8 cellular contexts compared by ENCODE assay signal in genomic region chr12:27244680-27245005, GRCh38. TPM values are rescaled to one million over a fixed set of nuclear protein-coding genes. Genes with fewer than 3 reads are reported as not detected.
DNase-seq lines count a peak whose midpoint lies in the region; ATAC-seq and TF ChIP-seq lines count a peak whose summit lies in the region.

No MANE protein-coding gene starts in this region.

- H4K20me1 ChIP-seq in SK-N-SH (ENCODE audit: insufficient read depth): no peaks in the 10 kb centered on the region
- no peaks in the 10 kb centered on the region for H4K20me1 ChIP-seq in SU-DHL-6 (ENCODE audit: low read depth, low read length)

- POLR2A ChIA-PET in SK-N-SH (lab: Yijun Ruan, JAX): no interaction called here

- CTCF ChIA-PET in SK-N-SH (lab: Yijun Ruan, JAX): interaction anchor here (0.7 to 1.6 kb wide), 5 partner anchors 13 to 474 kb away, joined by 3 to 4 read pairs (median 3); no protein-coding TSS in a partner anchor

- H3K27ac ChIP-seq in SK-N-SH (ENCODE audit: low read depth in 2 of 2, low read length in 1 of 2) (peak overlapping the region; percentile 74 to 84), SU-DHL-6 (ENCODE audit: low read depth, low read length) (no peak overlapping the region)

- peak overlapping the region; percentile 81 for H3K4me2 ChIP-seq in SK-N-SH
- H3K4me2 ChIP-seq in SU-DHL-6 (ENCODE audit: low read depth, low read length, poor library complexity, severe bottlenecking): peak overlapping the region; percentile 73

- H3K9me3 ChIP-seq in SK-N-SH (no peaks in the 10 kb centered on the region), SU-DHL-6 (ENCODE audit: insufficient read depth, low read length) (peaks cover 10% of the 10 kb centered on the region)

- no peak for TF ChIP-seq CTCF in SK-N-SH (IDR thresholded peaks at IDR 0.05)
- no peak for TF ChIP-seq CTCF in SU-DHL-6 (IDR thresholded peaks at IDR 0.05; ENCODE audit: insufficient read depth, low read length, poor library complexity, severe bottlenecking)
- no peak for TF ChIP-seq CTCF in fibroblast of the aortic adventitia (IDR thresholded peaks at IDR 0.05; ENCODE audit: insufficient read depth, low read length)

- H3K4me3 ChIP-seq in SK-N-SH (ENCODE audit: low read depth in 2 of 2, low read length in 1 of 2) (peak overlapping the region; percentile 83 to 89), SU-DHL-6 (ENCODE audit: insufficient read depth, low read length, poor library complexity, severe bottlenecking) (peak overlapping the region; percentile 60), fibroblast of the aortic adventitia (ENCODE audit: low read depth, low read length) (peak overlapping the region; percentile 85), skeletal muscle cell (ENCODE audit: low read depth, low read length) (peak overlapping the region; percentile 86)

- peaks cover 9% of the 10 kb centered on the region for H3F3A ChIP-seq in SK-N-SH (replicated peaks; ENCODE audit: insufficient read depth)
- peaks cover 20% of the 10 kb centered on the region for H3F3A ChIP-seq in SU-DHL-6 (ENCODE audit: insufficient read depth)

- TF ChIP-seq RAD21 in SK-N-SH (IDR thresholded peaks at IDR 0.05; ENCODE audit: low read length): no peak

- no peaks in the 10 kb centered on the region for H3K36me3 ChIP-seq in SK-N-SH (replicated peaks in 1 of 2; ENCODE audit: control insufficient read depth in 1 of 2, insufficient read depth in 2 of 2, low read length in 1 of 2)
- H3K36me3 ChIP-seq in SU-DHL-6 (ENCODE audit: low read length): no peaks in the 10 kb centered on the region; the same call in 1 of the 2 replicates

- H3K79me2 ChIP-seq in SK-N-SH (ENCODE audit: insufficient read depth) (peaks cover 49% of the 10 kb centered on the region), SU-DHL-6 (ENCODE audit: insufficient read depth, low read length) (no peaks in the 10 kb centered on the region)

- H3K9ac ChIP-seq in SK-N-SH: peak overlapping the region; percentile 82
- peak overlapping the region; percentile 60 for H3K9ac ChIP-seq in SU-DHL-6 (ENCODE audit: low read length)

- no peak for TF ChIP-seq EP300 in SK-N-SH (IDR thresholded peaks at IDR 0.05; ENCODE audit: borderline replicate concordance in 1 of 2, low read depth in 1 of 2, low read length in 1 of 2)

- 4% methylated on average over 13 of the region's 13 CpGs for WGBS in SK-N-SH (ENCODE audit: low lambda C conversion rate)

- no peak for ATAC-seq in SK-N-SH treated with all-trans-retinoic acid at 6 μM for 48 hours

- DNase-seq in SK-N-SH (no peak), fibroblast of the aortic adventitia (ENCODE audit: low read depth) (peak; percentile 58), skeletal muscle cell (ENCODE audit: low read depth) (no peak), NCI-H526 (lab: John Stamatoyannopoulos, UW) (no peak), NCI-H524 treated with DMSO at 0.1 percent for 48 hours (lab: John Stamatoyannopoulos, UW) (no peak), NOMO-1 (lab: John Stamatoyannopoulos, UW; ENCODE audit: unreplicated experiment in 2 of 2) (no peak)

- H3K4me1 ChIP-seq in SK-N-SH (ENCODE audit: control insufficient read depth in 1 of 2, insufficient read depth in 2 of 2, low read depth in 1 of 2, low read length in 1 of 2): peaks cover 0 to 14% of the 10 kb centered on the region in 2 experiments; a peak in 2 of 4 replicates

- H3K27me3 ChIP-seq in SK-N-SH (ENCODE audit: insufficient read depth) (no peaks in the 10 kb centered on the region), SU-DHL-6 (ENCODE audit: low read length) (no peaks in the 10 kb centered on the region)

- no peaks in the 10 kb centered on the region for H3K9me2 ChIP-seq in SK-N-SH
- H3K9me2 ChIP-seq in SU-DHL-6 (replicated peaks; ENCODE audit: insufficient read depth, low read length): no peaks in the 10 kb centered on the region

- H2AFZ ChIP-seq in SK-N-SH (ENCODE audit: low read depth) (peak overlapping the region; percentile 56), SU-DHL-6 (ENCODE audit: low read depth, low read length, severe bottlenecking) (peak overlapping the region; percentile 100)

TF ChIP-seq in SK-N-SH, 30 proteins besides CTCF, POLR2A, EP300 and RAD21:
- TF ChIP-seq MXI1 (IDR thresholded peaks at IDR 0.05; ENCODE audit: low read depth, low read length) (peak; percentile 3; the same call in 1 of the 2 replicates), MAX (IDR thresholded peaks at IDR 0.05; ENCODE audit: low read depth) (peak; percentile 14; the same call in 1 of the 2 replicates), TAF1 (IDR thresholded peaks at IDR 0.05; ENCODE audit: borderline replicate concordance, low read depth, low read length) (no peak), NFIC (IDR thresholded peaks at IDR 0.05; ENCODE audit: borderline replicate concordance) (no peak)

TF ChIP-seq in SK-N-SH treated with all-trans-retinoic acid at 6 μM for 48 hours, 23 proteins besides CTCF, POLR2A, EP300 and RAD21:
- no peak for TF ChIP-seq ZFP3 (CRISPR knock-in tag; IDR thresholded peaks at IDR 0.05)

RNA-seq across cellular contexts. Expression of gene STK38L, which starts 0.6 kb away (rescaled TPM):
- 4.7 and 5.7 TPM in 2 replicates for polyA plus RNA-seq in SK-N-SH (2012; rRNA removed)
- polyA plus RNA-seq in SK-N-SH (2012; cell fraction: cytosol; rRNA removed): 6.7 and 9.2 TPM in 2 replicates
- 4.0 and 9.3 TPM in 2 replicates for polyA plus RNA-seq in SK-N-SH (2012; cell fraction: nucleus; rRNA removed)
- total RNA-seq in fibroblast of the aortic adventitia (ENCODE audit: low replicate concordance): 25.9 and 33.6 TPM in 2 replicates
